In the genomic region with DNA sequence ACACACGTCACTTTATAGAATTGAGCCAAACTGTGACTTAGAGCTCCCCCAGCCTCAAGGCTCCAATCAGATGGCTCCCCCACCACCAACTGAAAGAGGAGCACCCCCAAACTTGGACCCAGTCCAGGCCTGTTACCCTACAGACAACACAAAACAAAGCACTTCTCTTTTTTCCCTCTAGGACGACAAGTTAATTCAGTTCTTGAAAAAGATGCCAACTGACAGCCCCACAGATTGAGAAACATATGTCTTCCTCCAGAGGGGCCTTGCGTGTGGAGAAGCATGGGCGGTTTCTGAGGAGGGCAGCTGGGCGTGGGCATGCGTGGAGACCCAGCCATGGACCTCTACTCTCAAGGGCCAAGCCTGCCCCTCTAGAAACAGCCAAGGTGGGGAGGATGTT, we compare ENCODE assay signal across 18 cellular contexts.
"Had no signal": no experiment of that assay in that cellular context is flagged by ENCODE, and none has a peak within 500 bp of the region (broad histone marks: within the 10 kb centered on the region; RNA-seq: fewer than 3 reads in every experiment).

No MANE protein-coding gene starts in this region.

- ATAC-seq: activated CD8-positive, alpha-beta memory T cell treated with anti-CD3 and anti-CD28 coated beads, Interleukin-2, amount 10 ng/mL, durations not matched to agents 7 days and 5 days; activated naive CD4-positive, alpha-beta T cell treated with anti-CD3 and anti-CD28 coated beads, Interleukin-2, amount 50 U/mL, for 72 hours; body of pancreas; gastroesophageal sphincter had no signal

- DNase-seq: activated CD4-positive, alpha-beta T cell treated with anti-CD3 and anti-CD28 coated beads for 1 hour; activated CD4-positive, alpha-beta T cell treated with anti-CD3 and anti-CD28 coated beads, Interleukin-2, amount 50 U/mL, for 48 hours; activated CD8-positive, alpha-beta memory T cell treated with anti-CD3 and anti-CD28 coated beads, Interleukin-2, amount 10 ng/mL, durations not matched to agents 7 days and 5 days; activated effector memory CD4-positive, alpha-beta T cell treated with Interleukin-2 at 50 U/mL for 16 hours; activated T-cell treated with anti-CD3 and anti-CD28 coated beads, Interleukin-2, amount 50 U/mL, for 24 hours; amniotic stem cell; central memory CD4-positive, alpha-beta T cell; cortex of kidney; effector memory CD4-positive, alpha-beta T cell; kidney; left ventricle myocardium inferior; stimulated activated CD4-positive, alpha-beta T cell treated with anti-CD3 and anti-CD28 coated beads, Interleukin-4, amount 100 ng/mL, for 1 hour; stimulated activated CD8-positive, alpha-beta memory T cell treated with anti-CD3 and anti-CD28 coated beads, Interleukin-4, amount 100 ng/mL, for 48 hours; testis had no signal

- H3K27me3 Mint-ChIP-seq: activated CD8-positive, alpha-beta memory T cell treated with anti-CD3 and anti-CD28 coated beads, Interleukin-2, amount 10 ng/mL, durations not matched to agents 7 days and 5 days; activated T-cell treated with anti-CD3 and anti-CD28 coated beads, Interleukin-2, amount 50 U/mL, for 24 hours; stimulated activated naive CD8-positive, alpha-beta T cell treated with anti-CD3 and anti-CD28 coated beads, Interleukin-15, Interleukin-2, amounts not matched to agents 100 ng/mL and 50 ng/mL, for 24 hours had no signal

- H3K27ac Mint-ChIP-seq: activated CD8-positive, alpha-beta memory T cell treated with anti-CD3 and anti-CD28 coated beads, Interleukin-2, amount 10 ng/mL, durations not matched to agents 7 days and 5 days; activated naive CD4-positive, alpha-beta T cell treated with anti-CD3 and anti-CD28 coated beads, Interleukin-2, amount 50 U/mL, for 72 hours; activated T-cell treated with anti-CD3 and anti-CD28 coated beads, Interleukin-2, amount 50 U/mL, for 24 hours; stimulated activated naive CD8-positive, alpha-beta T cell treated with anti-CD3 and anti-CD28 coated beads, Interleukin-15, Interleukin-2, amounts not matched to agents 100 ng/mL and 50 ng/mL, for 24 hours had no signal

- H3K4me3 Mint-ChIP-seq: activated CD8-positive, alpha-beta memory T cell treated with anti-CD3 and anti-CD28 coated beads, Interleukin-2, amount 10 ng/mL, durations not matched to agents 7 days and 5 days; activated T-cell treated with anti-CD3 and anti-CD28 coated beads, Interleukin-2, amount 50 U/mL, for 24 hours; stimulated activated naive CD8-positive, alpha-beta T cell treated with anti-CD3 and anti-CD28 coated beads, Interleukin-15, Interleukin-2, amounts not matched to agents 100 ng/mL and 50 ng/mL, for 24 hours had no signal
